Comparison of ENCODE assay signal across 16 cellular contexts in genomic region chr15:68285243-68285980, GRCh38. TPM values are rescaled to one million over a fixed set of nuclear protein-coding genes. Genes with fewer than 3 reads are reported as not detected.
DNase-seq lines count a peak whose midpoint lies in the region; ATAC-seq and TF ChIP-seq lines count a peak whose summit lies in the region.
"Had no signal": no experiment of that assay in that cellular context is flagged by ENCODE, and none has a peak within 500 bp of the region (broad histone marks: within the 10 kb centered on the region; RNA-seq: fewer than 3 reads in every experiment).

No MANE protein-coding gene starts in this region.

- no peaks in the 10 kb centered on the region for H3K9me3 Mint-ChIP-seq in CD4-positive, alpha-beta memory T cell
- H3K9me3 Mint-ChIP-seq: activated naive CD8-positive, alpha-beta T cell treated with anti-CD3 and anti-CD28 coated beads, Interleukin-2, amount 10 ng/mL, durations not matched to agents 7 days and 5 days; CD8-positive, alpha-beta T cell had no signal

- no peaks in the 10 kb centered on the region for H3K27me3 ChIP-seq in left lung
- H3K27me3 ChIP-seq in upper lobe of right lung = no peaks in the 10 kb centered on the region
- no peaks in the 10 kb centered on the region for H3K27me3 ChIP-seq in CD4-positive, alpha-beta memory T cell (ENCODE audit: insufficient read depth, low read length)
- H3K27me3 ChIP-seq: heart right ventricle, upper lobe of left lung had no signal

- intact Hi-C loops in left lung (cut with DNase I) = no loop called here
- intact Hi-C loops in upper lobe of right lung (cut with DNase I) = no loop called here
- intact Hi-C loops in CD4-positive, alpha-beta memory T cell (cut with micrococcal nuclease) = no loop called here

- H3K4me1 ChIP-seq in left lung = peaks cover 21 to 90% of the 10 kb centered on the region in 2 donors
- peaks cover 51% of the 10 kb centered on the region for H3K4me1 ChIP-seq in upper lobe of right lung
- H3K4me1 ChIP-seq in CD4-positive, alpha-beta memory T cell (ENCODE audit: insufficient read depth, low read length) = peaks cover 64% of the 10 kb centered on the region

- DNase-seq in AML-193 (lab: John Stamatoyannopoulos, UW) = peak; percentile 78 to 80
- DNase-seq in HuH-7.5 (ENCODE audit: low spot score) = peak; percentile 37
- peak; percentile 20 for DNase-seq in SKM-1 treated with dmso at 0.1 percent for 144 hours (lab: John Stamatoyannopoulos, UW; ENCODE audit: unreplicated experiment)
- DNase-seq in left lung = no peak
- DNase-seq in DMS79 (lab: John Stamatoyannopoulos, UW) = no peak
- no peak for DNase-seq in upper lobe of right lung
- no peak for DNase-seq in G401 (ENCODE audit: low spot score)
- no peak for DNase-seq in CD4-positive, alpha-beta memory T cell
- DNase-seq: activated CD4-positive, alpha-beta T cell treated with anti-CD3 and anti-CD28 coated beads for 4 hours; activated naive CD8-positive, alpha-beta T cell treated with anti-CD3 and anti-CD28 coated beads, Interleukin-2, amount 10 ng/mL, durations not matched to agents 7 days and 5 days; CD8-positive, alpha-beta T cell; heart right ventricle; NCI-H524; right cardiac atrium; upper lobe of left lung had no signal

- peak overlapping the region in 4 of 8 donors; percentile 12 to 63 (median 37) for H3K4me3 Mint-ChIP-seq in CD4-positive, alpha-beta memory T cell
- H3K4me3 Mint-ChIP-seq: activated naive CD8-positive, alpha-beta T cell treated with anti-CD3 and anti-CD28 coated beads, Interleukin-2, amount 10 ng/mL, durations not matched to agents 7 days and 5 days had no signal

- H3K9me3 ChIP-seq in left lung = no peaks in the 10 kb centered on the region
- no peaks in the 10 kb centered on the region for H3K9me3 ChIP-seq in upper lobe of right lung
- H3K9me3 ChIP-seq in CD4-positive, alpha-beta memory T cell (ENCODE audit: control insufficient read depth in 1 of 2, low read length in 2 of 2) = no peaks in the 10 kb centered on the region
- H3K9me3 ChIP-seq: heart right ventricle, upper lobe of left lung had no signal

- CTCF ChIA-PET in CD4-positive, alpha-beta memory T cell (lab: Charles Lee; ENCODE audit: partially characterized antibody) = interaction anchor here (0.7 to 1.2 kb wide), 2 partner anchors 13 to 61 kb away, joined by 3 read pairs; no protein-coding TSS in a partner anchor

- ATAC-seq in left lung (peak; percentile 34), upper lobe of right lung (no peak)
- ATAC-seq: CD8-positive, alpha-beta T cell; right cardiac atrium had no signal

- TF ChIP-seq CTCF in left lung (IDR thresholded peaks at IDR 0.05) = no peak
- TF ChIP-seq CTCF in upper lobe of right lung (IDR thresholded peaks at IDR 0.05) = no peak

- H3K27ac ChIP-seq in left lung = no peak overlapping the region
- no peak overlapping the region for H3K27ac ChIP-seq in upper lobe of right lung
- H3K27ac ChIP-seq in CD4-positive, alpha-beta memory T cell (ENCODE audit: low read depth, low read length) = no peak overlapping the region
- H3K27ac ChIP-seq: SK-N-MC had no signal

- H3K27ac Mint-ChIP-seq in CD4-positive, alpha-beta memory T cell = no peak overlapping the region
- H3K27ac Mint-ChIP-seq: activated naive CD8-positive, alpha-beta T cell treated with anti-CD3 and anti-CD28 coated beads, Interleukin-2, amount 10 ng/mL, durations not matched to agents 7 days and 5 days had no signal

- H3K4me1 Mint-ChIP-seq in CD4-positive, alpha-beta memory T cell = peaks cover 57 to 81% (median 69%) of the 10 kb centered on the region in 4 donors

- POLR2A ChIA-PET in CD4-positive, alpha-beta memory T cell (lab: Charles Lee; ENCODE audit: partially characterized antibody) = no interaction called here

- no peaks in the 10 kb centered on the region for H3K27me3 Mint-ChIP-seq in CD4-positive, alpha-beta memory T cell
- H3K27me3 Mint-ChIP-seq: activated naive CD8-positive, alpha-beta T cell treated with anti-CD3 and anti-CD28 coated beads, Interleukin-2, amount 10 ng/mL, durations not matched to agents 7 days and 5 days had no signal

- no peak overlapping the region for H3K4me3 ChIP-seq in left lung
- H3K4me3 ChIP-seq in upper lobe of right lung = no peak overlapping the region
- H3K4me3 ChIP-seq in CD4-positive, alpha-beta memory T cell (ENCODE audit: low read length in 2 of 2) = no peak overlapping the region
- H3K4me3 ChIP-seq: heart right ventricle, SK-N-MC, upper lobe of left lung had no signal

- H3K36me3 ChIP-seq in left lung (peaks cover 0 to 25% of the 10 kb centered on the region in 2 donors), upper lobe of right lung (peaks cover 27% of the 10 kb centered on the region)
- peaks cover 20% of the 10 kb centered on the region for H3K36me3 ChIP-seq in CD4-positive, alpha-beta memory T cell (ENCODE audit: insufficient read depth, low read length)

- peaks cover 30 to 46% of the 10 kb centered on the region in 2 donors for H3K36me3 Mint-ChIP-seq in CD4-positive, alpha-beta memory T cell

- in situ Hi-C loops in G401 (cut with HindIII; ENCODE audit: low sequenced_read_pairs) = no loop called here

RNA-seq across cellular contexts. Expression of gene FEM1B, which starts 7.9 kb away (rescaled TPM):
- total RNA-seq in left lung = 10 to 100 TPM; 44.1 to 44.4 TPM
- total RNA-seq in upper lobe of right lung = 42.3 TPM
- total RNA-seq in G401 (2014; rRNA removed; shearing (Covaris generic)) = 39.0 and 51.5 TPM in 2 replicates
- 10 to 100 TPM; 48.3 to 49.1 TPM for total RNA-seq in CD4-positive, alpha-beta memory T cell
- polyA plus RNA-seq in CD4-positive, alpha-beta memory T cell = 10 to 100 TPM; 19.0 to 28.8 TPM

RNA-seq across cellular contexts. Expression of gene CLN6, which starts 55.9 kb away (rescaled TPM):
- total RNA-seq in left lung (10 to 100 TPM; 28.3 to 50.3 TPM), upper lobe of right lung (31.5 TPM)
- total RNA-seq in G401 (2014; rRNA removed; shearing (Covaris generic)) = 36.4 and 43.4 TPM in 2 replicates
- total RNA-seq in CD4-positive, alpha-beta memory T cell = 10 to 100 TPM; 14.5 to 15.6 TPM
- polyA plus RNA-seq in CD4-positive, alpha-beta memory T cell = 1 to 10 TPM; 2.2 to 2.6 TPM

Comparison
In these comparisons a context has a peak if more than half of its experiments do, and no peak if none do; other contexts are left out.
1. DNase-seq: peak in AML-193 (2 of 2), HuH-7.5 (single experiment) and SKM-1 treated with dmso at 0.1 percent for 144 hours (single experiment); none in left lung (0 of 2), DMS79 (single experiment), upper lobe of right lung (single experiment), G401 (single experiment) and CD4-positive, alpha-beta memory T cell (0 of 5).